17 cellular contexts compared by ENCODE assay signal in genomic region chr20:51339721-51340450, GRCh38.
DNase-seq lines count a peak whose midpoint lies in the region; ATAC-seq and TF ChIP-seq lines count a peak whose summit lies in the region.
"Had no signal": no experiment of that assay in that cellular context is flagged by ENCODE, and none has a peak within 500 bp of the region (broad histone marks: within the 10 kb centered on the region; RNA-seq: fewer than 3 reads in every experiment).

No MANE protein-coding gene starts in this region.

- no peak overlapping the region for H3K27ac ChIP-seq in IMR-90 (ENCODE audit: insufficient read depth, low read length)
- H3K27ac ChIP-seq: SJSA1 had no signal

- peak overlapping the region; percentile 97 for H2BK20ac ChIP-seq in IMR-90 (ENCODE audit: low read depth, low read length)

- H4K5ac ChIP-seq in IMR-90 (ENCODE audit: low read depth, low read length), result peak overlapping the region; percentile 77; the same call in 1 of the 2 replicates

- DNase-seq in IMR-90 (no peak), NCI-H774 (lab: John Stamatoyannopoulos, UW) (peak; percentile 35), dermis blood vessel endothelial cell (peak; percentile 83), HT-29 (ENCODE audit: low spot score) (no peak), DMS79 (lab: John Stamatoyannopoulos, UW) (no peak)
- DNase-seq: activated gamma-delta T cell treated with Interleukin-2 at 50 U/mL for 16 hours, endodermal cell, GDM1, hypothalamus, kidney, NCI-H1694, NCI-H345, posterior cingulate gyrus had no signal

- in situ Hi-C loops in IMR-90 (cut with MboI; ENCODE audit: low sequenced_read_pairs), result no loop called here

- TF ChIP-seq CTCF in IMR-90 (conservative IDR thresholded peaks at IDR 0.05; ENCODE audit: low read depth, low read length), result no peak

- H2BK5ac ChIP-seq in IMR-90 (ENCODE audit: low read depth, low read length, poor library complexity, severe bottlenecking), result peak overlapping the region; percentile 71

- H3K9me1 ChIP-seq in IMR-90 (ENCODE audit: insufficient read depth, low read length), result peaks cover 23% of the 10 kb centered on the region; the same call in 1 of the 2 replicates

- peak overlapping the region; percentile 97; the same call in 2 of the 3 replicates for H2BK15ac ChIP-seq in IMR-90 (ENCODE audit: low read depth, low read length)

- no peaks in the 10 kb centered on the region for H3K27me3 ChIP-seq in IMR-90 (ENCODE audit: control insufficient read depth, insufficient read depth, low read length)
- H3K27me3 ChIP-seq in skeletal muscle satellite cell (ENCODE audit: control insufficient read depth, insufficient read depth, low read length), result no peaks in the 10 kb centered on the region
- H3K27me3 ChIP-seq: SJSA1 had no signal

- H3K79me1 ChIP-seq in IMR-90 (ENCODE audit: low read depth in 1 of 2, low read length in 2 of 2), result peaks cover 0 to 13% of the 10 kb centered on the region in 2 experiments; a peak in 2 of 4 replicates

- ATAC-seq in IMR-90 (ENCODE audit: low read depth) (no peak), HG02642 (IDR thresholded peaks at IDR 0.05; ENCODE audit: poor library complexity, unreplicated experiment) (no peak)

- WGBS in IMR-90 (ENCODE audit: extremely low coverage in 2 of 2, insufficient read length in 1 of 2), 2 experiments, result 79% methylated on average over 2 of the region's 2 CpGs; no CpG with 5 or more reads in 1 of the 2 experiments

- POLR2A ChIA-PET in IMR-90 (lab: Charles Lee; ENCODE audit: unreplicated experiment), result no interaction called here

- BruUV-seq in IMR-90 (replicated peaks; lab: Mats Ljungman, UMichigan), result no TSS peak

- intact Hi-C loops in IMR-90 (cut with micrococcal nuclease), result no loop called here

- TF ChIP-seq POLR2A in IMR-90 (IDR thresholded peaks at IDR 0.05; ENCODE audit: low read depth, low read length), result no peak

- H4K20me1 ChIP-seq in IMR-90 (ENCODE audit: insufficient read depth, low read length), result no peaks in the 10 kb centered on the region

- H3K14ac ChIP-seq in IMR-90 (replicated peaks; ENCODE audit: low read depth, low read length), result peak overlapping the region; percentile 89

- H3K4me1 ChIP-seq in IMR-90 (ENCODE audit: control insufficient read depth, insufficient read depth, low read length) (peaks cover 22% of the 10 kb centered on the region), skeletal muscle satellite cell (ENCODE audit: control insufficient read depth, insufficient read depth, low read length) (peaks cover 52% of the 10 kb centered on the region)

- peak overlapping the region; percentile 89 for H2AK5ac ChIP-seq in IMR-90 (ENCODE audit: low read depth, low read length)

- H3K9me3 ChIP-seq in IMR-90 (ENCODE audit: control insufficient read depth, insufficient read depth, low read length) (no peaks in the 10 kb centered on the region), skeletal muscle satellite cell (replicated peaks; ENCODE audit: low read length) (no peaks in the 10 kb centered on the region)

- no peak for TF ChIP-seq RAD21 in IMR-90 (IDR thresholded peaks at IDR 0.05; ENCODE audit: low read length)

- no peak overlapping the region for H3K56ac ChIP-seq in IMR-90 (ENCODE audit: extremely low read depth, insufficient read depth, low read length)

- no peak overlapping the region for H2AFZ ChIP-seq in IMR-90 (replicated peaks; ENCODE audit: low read length, poor library complexity)

- H3K4me2 ChIP-seq in IMR-90 (ENCODE audit: low read depth, low read length), result no peak overlapping the region
- H3K4me2 ChIP-seq in skeletal muscle satellite cell (ENCODE audit: low read length), result no peak overlapping the region

- H4K8ac ChIP-seq in IMR-90 (ENCODE audit: low read depth in 2 of 2, low read length in 2 of 2), result peak overlapping the region; percentile 18 to 88; a peak in 2 of 4 replicates

- H2AK9ac ChIP-seq in IMR-90 (replicated peaks; ENCODE audit: low read depth, low read length, poor library complexity), result no peak overlapping the region

- peak overlapping the region; percentile 88 for H4K91ac ChIP-seq in IMR-90 (ENCODE audit: insufficient read depth, low read depth, low read length)

- dilution Hi-C loops in IMR-90 (cut with HindIII; ENCODE audit: low sequenced_read_pairs, unreplicated experiment), result no loop called here

- H3K23ac ChIP-seq in IMR-90 (ENCODE audit: low read depth, low read length), result peak overlapping the region; percentile 17; the same call in 1 of the 2 replicates

- H3K4me3 ChIP-seq in IMR-90 (ENCODE audit: insufficient read depth, low read depth, low read length), result no peak overlapping the region
- no peak overlapping the region for H3K4me3 ChIP-seq in skeletal muscle satellite cell (ENCODE audit: low read length)
- H3K4me3 ChIP-seq: GM12878, SJSA1 had no signal

- H3K36me3 ChIP-seq in IMR-90 (ENCODE audit: control insufficient read depth, insufficient read depth, low read length), result no peaks in the 10 kb centered on the region
- H3K36me3 ChIP-seq in skeletal muscle satellite cell (ENCODE audit: insufficient read depth, low read length), result no peaks in the 10 kb centered on the region
- H3K36me3 ChIP-seq: SJSA1 had no signal

- no peak overlapping the region for H3K9ac ChIP-seq in IMR-90 (ENCODE audit: low read depth, low read length)
- peak overlapping the region; percentile 28 for H3K9ac ChIP-seq in skeletal muscle satellite cell (ENCODE audit: low read depth, low read length)

- CTCF ChIA-PET in IMR-90 (lab: Yijun Ruan, JAX), result no interaction called here

- H3K18ac ChIP-seq in IMR-90 (ENCODE audit: low read depth, low read length), result 0 out of 2 replicates have a peak overlapping the region, but pooled peaks have one; percentile 84

- peak overlapping the region; percentile 86 for H3K4ac ChIP-seq in IMR-90 (ENCODE audit: low read depth, low read length)

- H2BK120ac ChIP-seq in IMR-90 (ENCODE audit: low read depth, low read length), result peak overlapping the region; percentile 91

TF ChIP-seq in IMR-90, 13 proteins besides CTCF, POLR2A, EP300 and RAD21:
- TF ChIP-seq NFE2L2 (IDR thresholded peaks at IDR 0.05; ENCODE audit: low read depth, low read length), result no peak
- no peak for TF ChIP-seq CEBPB (IDR thresholded peaks at IDR 0.05; ENCODE audit: low read depth, low read length)
- no peak for TF ChIP-seq RFX5 (IDR thresholded peaks at IDR 0.05; ENCODE audit: low read depth, low read length)
- TF ChIP-seq RCOR1 (IDR thresholded peaks at IDR 0.05; ENCODE audit: insufficient replicate concordance, low read length), result no peak
- TF ChIP-seq ELK1 (IDR thresholded peaks at IDR 0.05; ENCODE audit: borderline replicate concordance, low read depth, low read length), result no peak
- TF ChIP-seq SMC3 (IDR thresholded peaks at IDR 0.05; ENCODE audit: low read depth, low read length), result no peak
- TF ChIP-seq USF2 (IDR thresholded peaks at IDR 0.05; ENCODE audit: low read depth, low read length), result no peak
- TF ChIP-seq FOS (IDR thresholded peaks at IDR 0.05; ENCODE audit: low read depth, low read length), result no peak
- TF ChIP-seq CHD1 (IDR thresholded peaks at IDR 0.05; ENCODE audit: low read depth, low read length), result no peak
- no peak for TF ChIP-seq BHLHE40 (IDR thresholded peaks at IDR 0.05; ENCODE audit: low read depth, low read length)
- TF ChIP-seq MAZ (IDR thresholded peaks at IDR 0.05; ENCODE audit: borderline replicate concordance, low read depth, low read length), result no peak
- no peak for TF ChIP-seq MXI1 (IDR thresholded peaks at IDR 0.05; ENCODE audit: borderline replicate concordance, low read depth, low read length)
- no peak for TF ChIP-seq MAFK (IDR thresholded peaks at IDR 0.05; ENCODE audit: low read depth, low read length)

Comparison
In these comparisons a context has a peak if more than half of its experiments do, and no peak if none do; other contexts are left out.
1. DNase-seq: peak in NCI-H774 (single experiment) and dermis blood vessel endothelial cell (single experiment); none in IMR-90 (single experiment), HT-29 (single experiment) and DMS79 (single experiment).